In the genomic region with DNA sequence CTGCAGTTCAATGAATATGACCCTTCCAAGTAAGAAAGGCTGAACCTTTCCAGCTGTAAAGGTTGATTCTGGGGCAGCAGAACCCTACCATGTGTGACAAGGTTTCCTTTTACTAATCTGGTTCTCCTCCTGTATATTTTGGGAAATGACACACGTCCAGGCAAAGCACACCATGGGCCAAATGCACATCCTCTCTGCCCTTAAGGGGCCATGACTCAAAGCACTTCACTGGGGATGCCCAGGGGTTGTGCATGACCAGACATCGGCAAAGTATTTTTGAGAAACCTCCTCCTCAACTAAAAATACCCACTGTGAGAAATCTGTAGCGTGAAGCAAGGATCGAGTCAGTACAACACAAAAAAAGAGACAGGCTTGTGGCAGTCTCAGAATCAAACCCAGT, we compare ENCODE assay signal across 12 cellular contexts.
DNase-seq lines count a peak whose midpoint lies in the region; ATAC-seq, FAIRE-seq and TF ChIP-seq lines count a peak whose summit lies in the region.
"Had no signal": no experiment of that assay in that cellular context is flagged by ENCODE, and none has a peak within 500 bp of the region (broad histone marks: within the 10 kb centered on the region; RNA-seq: fewer than 3 reads in every experiment).

No MANE protein-coding gene starts in this region.

- FAIRE-seq in pancreas (lab: Jason Lieb, UNC) = no peak

- no peaks in the 10 kb centered on the region for H3K27me3 ChIP-seq in pancreas
- H3K27me3 ChIP-seq: right lobe of liver had no signal

- no peaks in the 10 kb centered on the region for H3K4me1 ChIP-seq in pancreas
- H3K4me1 ChIP-seq: right lobe of liver had no signal

- peaks cover 90% of the 10 kb centered on the region for H3K4me1 Mint-ChIP-seq in activated T-cell treated with anti-CD3 and anti-CD28 coated beads, Interleukin-2, amount 50 U/mL, for 24 hours (ENCODE audit: low read depth)
- H3K4me1 Mint-ChIP-seq in activated naive CD8-positive, alpha-beta T cell treated with anti-CD3 and anti-CD28 coated beads for 36 hours = peaks cover 83% of the 10 kb centered on the region
- H3K4me1 Mint-ChIP-seq in stimulated activated effector memory CD8-positive, alpha-beta T cell treated with anti-CD3 and anti-CD28 coated beads, Interleukin-12 subunit alpha, Interleukin-12 subunit beta, amount 100 ng/mL, for 72 hours = peaks cover 26% of the 10 kb centered on the region
- H3K4me1 Mint-ChIP-seq in endothelial cell (ENCODE audit: unreplicated experiment) = peaks cover 18% of the 10 kb centered on the region

- DNase-seq in activated T-cell treated with anti-CD3 and anti-CD28 coated beads, Interleukin-2, amount 50 U/mL, for 24 hours = no peak
- no peak for DNase-seq in activated T-cell treated with anti-CD3 and anti-CD28 coated beads for 4 hours
- DNase-seq in activated naive CD8-positive, alpha-beta T cell treated with anti-CD3 and anti-CD28 coated beads for 36 hours = peak; percentile 47
- DNase-seq in stimulated activated effector memory CD8-positive, alpha-beta T cell treated with anti-CD3 and anti-CD28 coated beads, Interleukin-12 subunit alpha, Interleukin-12 subunit beta, amount 100 ng/mL, for 72 hours (ENCODE audit: low spot score in 2 of 2) = no peak
- DNase-seq in endothelial cell (ENCODE audit: low spot score) = no peak
- no peak for DNase-seq in pancreas
- DNase-seq: midbrain, NCI-H2227 treated with DMSO at 0.1 percent for 48 hours, right lobe of liver had no signal

- peaks cover 74% of the 10 kb centered on the region for H3K36me3 Mint-ChIP-seq in activated T-cell treated with anti-CD3 and anti-CD28 coated beads, Interleukin-2, amount 50 U/mL, for 24 hours (ENCODE audit: low read depth)
- peaks cover 43% of the 10 kb centered on the region for H3K36me3 Mint-ChIP-seq in activated naive CD8-positive, alpha-beta T cell treated with anti-CD3 and anti-CD28 coated beads for 36 hours
- H3K36me3 Mint-ChIP-seq in stimulated activated effector memory CD8-positive, alpha-beta T cell treated with anti-CD3 and anti-CD28 coated beads, Interleukin-12 subunit alpha, Interleukin-12 subunit beta, amount 100 ng/mL, for 72 hours = peaks cover 6% of the 10 kb centered on the region
- peaks cover 3% of the 10 kb centered on the region for H3K36me3 Mint-ChIP-seq in endothelial cell (ENCODE audit: low read depth, unreplicated experiment)

- intact Hi-C loops in pancreas (cut with DNase I) = no loop called here

- peaks cover under 1% of the 10 kb centered on the region for H3K9me3 Mint-ChIP-seq in activated T-cell treated with anti-CD3 and anti-CD28 coated beads, Interleukin-2, amount 50 U/mL, for 24 hours
- peaks cover 4% of the 10 kb centered on the region for H3K9me3 Mint-ChIP-seq in activated naive CD8-positive, alpha-beta T cell treated with anti-CD3 and anti-CD28 coated beads for 36 hours
- H3K9me3 Mint-ChIP-seq in stimulated activated effector memory CD8-positive, alpha-beta T cell treated with anti-CD3 and anti-CD28 coated beads, Interleukin-12 subunit alpha, Interleukin-12 subunit beta, amount 100 ng/mL, for 72 hours = peaks cover 4% of the 10 kb centered on the region
- no peaks in the 10 kb centered on the region for H3K9me3 Mint-ChIP-seq in endothelial cell (ENCODE audit: unreplicated experiment)

- TF ChIP-seq CTCF in endothelial cell (IDR thresholded peaks at IDR 0.05; ENCODE audit: unreplicated experiment) = no peak
- TF ChIP-seq CTCF in pancreas (IDR thresholded peaks at IDR 0.05) = no peak

- peak overlapping the region; percentile 9 for H3K4me3 Mint-ChIP-seq in activated T-cell treated with anti-CD3 and anti-CD28 coated beads, Interleukin-2, amount 50 U/mL, for 24 hours
- H3K4me3 Mint-ChIP-seq in activated naive CD8-positive, alpha-beta T cell treated with anti-CD3 and anti-CD28 coated beads for 36 hours = peak overlapping the region; percentile 37
- H3K4me3 Mint-ChIP-seq in stimulated activated effector memory CD8-positive, alpha-beta T cell treated with anti-CD3 and anti-CD28 coated beads, Interleukin-12 subunit alpha, Interleukin-12 subunit beta, amount 100 ng/mL, for 72 hours = no peak overlapping the region
- H3K4me3 Mint-ChIP-seq in endothelial cell (ENCODE audit: unreplicated experiment) = no peak overlapping the region

- H3K27me3 Mint-ChIP-seq in activated T-cell treated with anti-CD3 and anti-CD28 coated beads, Interleukin-2, amount 50 U/mL, for 24 hours = no peaks in the 10 kb centered on the region
- no peaks in the 10 kb centered on the region for H3K27me3 Mint-ChIP-seq in activated naive CD8-positive, alpha-beta T cell treated with anti-CD3 and anti-CD28 coated beads for 36 hours
- H3K27me3 Mint-ChIP-seq in endothelial cell (ENCODE audit: unreplicated experiment) = no peaks in the 10 kb centered on the region

- H3K27ac ChIP-seq in pancreas = no peak overlapping the region
- H3K27ac ChIP-seq: KMS-11, right lobe of liver had no signal

- peak overlapping the region; percentile 89 for H3K27ac Mint-ChIP-seq in activated T-cell treated with anti-CD3 and anti-CD28 coated beads, Interleukin-2, amount 50 U/mL, for 24 hours
- H3K27ac Mint-ChIP-seq in activated naive CD8-positive, alpha-beta T cell treated with anti-CD3 and anti-CD28 coated beads for 36 hours = peak overlapping the region; percentile 89
- H3K27ac Mint-ChIP-seq in stimulated activated effector memory CD8-positive, alpha-beta T cell treated with anti-CD3 and anti-CD28 coated beads, Interleukin-12 subunit alpha, Interleukin-12 subunit beta, amount 100 ng/mL, for 72 hours = peak overlapping the region; percentile 51
- no peak overlapping the region for H3K27ac Mint-ChIP-seq in endothelial cell (ENCODE audit: unreplicated experiment)

- ATAC-seq in HG02973 (IDR thresholded peaks at IDR 0.05; ENCODE audit: unreplicated experiment) (peak; percentile 73), pancreas (no peak), HG03139 (IDR thresholded peaks at IDR 0.05; ENCODE audit: unreplicated experiment) (no peak)
- peak; percentile 96 for ATAC-seq in stimulated activated effector memory CD8-positive, alpha-beta T cell treated with anti-CD3 and anti-CD28 coated beads, Interleukin-12 subunit alpha, Interleukin-12 subunit beta, amount 100 ng/mL, for 72 hours
- ATAC-seq: right lobe of liver had no signal

- H3K4me3 ChIP-seq in pancreas = no peak overlapping the region
- H3K4me3 ChIP-seq: right lobe of liver had no signal

- no peaks in the 10 kb centered on the region for H3K36me3 ChIP-seq in pancreas
- H3K36me3 ChIP-seq: right lobe of liver had no signal

- H3K9me3 ChIP-seq in pancreas = no peaks in the 10 kb centered on the region
- H3K9me3 ChIP-seq: right lobe of liver had no signal

- WGBS in pancreas, 2 donors = 86 to 89% methylated on average over 4 of the region's 4 CpGs

Comparison
In these comparisons a context has a peak if more than half of its experiments do, and no peak if none do; other contexts are left out.
1. H3K4me3 Mint-ChIP-seq: peak in activated T-cell treated with anti-CD3 and anti-CD28 coated beads, Interleukin-2, amount 50 U/mL, for 24 hours (single experiment) and activated naive CD8-positive, alpha-beta T cell treated with anti-CD3 and anti-CD28 coated beads for 36 hours (single experiment); none in stimulated activated effector memory CD8-positive, alpha-beta T cell treated with anti-CD3 and anti-CD28 coated beads, Interleukin-12 subunit alpha, Interleukin-12 subunit beta, amount 100 ng/mL, for 72 hours (single experiment) and endothelial cell (single experiment).
2. ATAC-seq: peak in HG02973 (single experiment) and stimulated activated effector memory CD8-positive, alpha-beta T cell treated with anti-CD3 and anti-CD28 coated beads, Interleukin-12 subunit alpha, Interleukin-12 subunit beta, amount 100 ng/mL, for 72 hours (single experiment); none in pancreas (0 of 4) and HG03139 (single experiment).